8 cellular contexts compared by ENCODE assay signal in genomic region chr1:235971571-235972315, GRCh38.
DNase-seq lines count a peak whose midpoint lies in the region; ATAC-seq, FAIRE-seq and TF ChIP-seq lines count a peak whose summit lies in the region.

No MANE protein-coding gene starts in this region.

- peak overlapping the region in 3 of 4 donors; percentile 29 to 76 (median 68) for H3K27ac ChIP-seq in pancreas
- H3K27ac ChIP-seq in tibial artery = peak overlapping the region; percentile 92 to 93

- H3K4me1 ChIP-seq in pancreas (no peaks in the 10 kb centered on the region), tibial artery (peaks cover 0 to 24% (median 14%) of the 10 kb centered on the region in 4 donors)

- H3K9me3 ChIP-seq in pancreas (no peaks in the 10 kb centered on the region), tibial artery (no peaks in the 10 kb centered on the region)

- H3K36me3 ChIP-seq in pancreas = no peaks in the 10 kb centered on the region
- peaks cover 3 to 16% (median 8%) of the 10 kb centered on the region in 3 donors for H3K36me3 ChIP-seq in tibial artery

- FAIRE-seq in pancreas (lab: Jason Lieb, UNC) = peak; percentile 53

- intact Hi-C loops in Right ventricle myocardium superior (cut with DNase I) (loop anchor here (10.0 kb wide), 2 partner anchors 107 to 457 kb away; partner anchors contain the start of gene LYST), pancreas (cut with DNase I) (no loop called here), tibial artery (cut with DNase I; ENCODE audit: low total_unique reads) (loop anchor here (10.0 kb wide), 1 partner anchor 57 kb away; no protein-coding TSS in a partner anchor)

- H3K27me3 ChIP-seq in pancreas (no peaks in the 10 kb centered on the region), tibial artery (no peaks in the 10 kb centered on the region)

- H3K4me3 ChIP-seq in GM12864 (ENCODE audit: low read depth, low read length) (peak overlapping the region; percentile 32), pancreas (peak overlapping the region in 2 of 4 donors; percentile 3 to 41), tibial artery (peak overlapping the region; percentile 42 to 49)

- DNase-seq in GM12864 (ENCODE audit: low read depth) (peak; percentile 88), NCI-H1048 (lab: John Stamatoyannopoulos, UW) (peak; percentile 81), SKM-1 (lab: John Stamatoyannopoulos, UW; ENCODE audit: unreplicated experiment) (peak; percentile 100), Right ventricle myocardium superior (peak; percentile 95), pancreas (peak; percentile 60 to 83 (median 78)), tibial artery (peak; percentile 97 to 99)
- peak; percentile 82 for DNase-seq in activated naive CD8-positive, alpha-beta T cell treated with anti-CD3 and anti-CD28 coated beads, Interleukin-2, amount 50 U/mL, for 16 hours (ENCODE audit: low read depth, low spot score)

- WGBS in pancreas, 2 donors = 7 to 10% methylated on average over 29 of the region's 29 CpGs

- ATAC-seq in HG02571 (IDR thresholded peaks at IDR 0.05; ENCODE audit: unreplicated experiment) (peak; percentile 97), Right ventricle myocardium superior (ENCODE audit: poor library complexity) (peak; percentile 91), pancreas (peak; percentile 85 to 98 (median 97))

- peak; percentile 84 for TF ChIP-seq CTCF in GM12864 (IDR thresholded peaks at IDR 0.05; ENCODE audit: low read depth, low read length, missing control alignments)
- peak; percentile 34 to 73 (median 68) for TF ChIP-seq CTCF in pancreas (IDR thresholded peaks at IDR 0.05)
- peak; percentile 80 to 88 for TF ChIP-seq CTCF in tibial artery (IDR thresholded peaks at IDR 0.05)

Comparison
In these comparisons a context has a peak if more than half of its experiments do, and no peak if none do; other contexts are left out.
1. intact Hi-C loops: an anchor here in Right ventricle myocardium superior (10.0 kb wide) and tibial artery (10.0 kb wide); none called in pancreas.